8 cellular contexts compared by ENCODE assay signal in the genomic region with DNA sequence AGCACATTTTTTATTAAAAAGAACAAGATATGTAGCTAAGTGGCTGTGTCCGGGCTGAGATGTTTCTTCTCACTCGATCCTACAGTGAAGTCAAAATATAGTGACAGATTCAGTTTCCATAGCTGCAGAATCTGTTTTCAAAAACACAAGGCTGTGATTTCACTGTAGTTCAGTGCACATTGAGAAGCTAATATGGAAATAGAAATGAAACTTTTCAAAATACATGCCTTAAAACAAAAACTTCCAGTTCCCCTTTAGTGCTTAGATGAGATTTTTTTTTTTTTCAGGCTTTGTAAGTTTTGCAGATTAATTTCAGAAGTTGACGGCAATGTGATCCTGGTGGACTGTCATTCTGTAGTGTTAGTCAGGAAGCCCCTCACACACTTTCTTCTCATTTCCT. TPM values are rescaled to one million over a fixed set of nuclear protein-coding genes. Genes with fewer than 3 reads are reported as not detected.
DNase-seq lines count a peak whose midpoint lies in the region; ATAC-seq and TF ChIP-seq lines count a peak whose summit lies in the region.

No MANE protein-coding gene starts in this region.

- H4K91ac ChIP-seq in neuronal stem cell (ENCODE audit: low read depth, low read length, poor library complexity) = no peak overlapping the region

- H3F3A ChIP-seq in MM.1S (ENCODE audit: insufficient read depth, low read length) = peaks cover 16% of the 10 kb centered on the region

- no peak overlapping the region for H2BK12ac ChIP-seq in neuronal stem cell (ENCODE audit: low read length)

- peaks cover 39% of the 10 kb centered on the region for H3K4me1 ChIP-seq in MM.1S (ENCODE audit: low read length)
- peaks cover 49% of the 10 kb centered on the region for H3K4me1 ChIP-seq in stomach smooth muscle (ENCODE audit: control insufficient read depth, insufficient read depth, low read length)
- H3K4me1 ChIP-seq in neuronal stem cell (ENCODE audit: control insufficient read depth in 2 of 2, insufficient read depth in 1 of 2, low read depth in 1 of 2, low read length in 2 of 2) = peaks cover 14 to 41% of the 10 kb centered on the region in 2 donors

- WGBS in neuronal stem cell (ENCODE audit: extremely low coverage in 2 of 2, insufficient read length in 2 of 2, insufficient replicate concordance in 1 of 2), 2 donors = no CpG with 5 or more reads among the region's 3 CpGs

- H3K9me2 ChIP-seq in MM.1S (replicated peaks; ENCODE audit: insufficient read depth, low read length) = no peaks in the 10 kb centered on the region

- peak; percentile 84 for ATAC-seq in GM21576 (IDR thresholded peaks at IDR 0.05; ENCODE audit: unreplicated experiment)

- DNase-seq in ELR (ENCODE audit: low read depth) (peak; percentile 39), MM.1S (peak; percentile 71), fibroblast of villous mesenchyme (ENCODE audit: low read depth) (peak; percentile 68), neuronal stem cell (ENCODE audit: low spot score) (no peak), foreskin melanocyte (no peak), NCI-H187 (lab: John Stamatoyannopoulos, UW) (no peak)

- no peak overlapping the region for H3K14ac ChIP-seq in neuronal stem cell (ENCODE audit: low read length)

- peaks cover 3% of the 10 kb centered on the region for H3K79me1 ChIP-seq in neuronal stem cell (ENCODE audit: low read depth, low read length)

- H2BK15ac ChIP-seq in neuronal stem cell (ENCODE audit: low read length) = no peak overlapping the region

- H3K9me3 ChIP-seq in MM.1S (replicated peaks; ENCODE audit: insufficient read depth, low read length) (no peaks in the 10 kb centered on the region), stomach smooth muscle (ENCODE audit: control insufficient read depth in 2 of 2, low read length in 2 of 2) (no peaks in the 10 kb centered on the region), neuronal stem cell (replicated peaks in 1 of 2; ENCODE audit: control insufficient read depth in 2 of 2, insufficient read depth in 1 of 2, low read depth in 1 of 2, low read length in 2 of 2) (no peaks in the 10 kb centered on the region)

- H2BK120ac ChIP-seq in neuronal stem cell (ENCODE audit: low read depth, low read length) = no peak overlapping the region

- no peak overlapping the region for H3K23ac ChIP-seq in neuronal stem cell (ENCODE audit: low read depth, low read length, poor library complexity)

- no peak overlapping the region for H4K8ac ChIP-seq in neuronal stem cell (ENCODE audit: low read depth, low read length)

- peaks cover 77% of the 10 kb centered on the region for H3K79me2 ChIP-seq in MM.1S (ENCODE audit: low read length)

- H3K36me3 ChIP-seq in MM.1S (replicated peaks; ENCODE audit: insufficient read depth, low read length) (no peaks in the 10 kb centered on the region), stomach smooth muscle (ENCODE audit: control insufficient read depth in 2 of 2, insufficient read depth in 2 of 2, low read length in 2 of 2) (no peaks in the 10 kb centered on the region), neuronal stem cell (replicated peaks in 1 of 2; ENCODE audit: control insufficient read depth in 2 of 2, insufficient read depth in 2 of 2, low read length in 2 of 2) (no peaks in the 10 kb centered on the region)

- no peak for TF ChIP-seq CTCF in MM.1S (IDR thresholded peaks at IDR 0.05; ENCODE audit: low read length)
- no peak for TF ChIP-seq CTCF in fibroblast of villous mesenchyme (IDR thresholded peaks at IDR 0.05; ENCODE audit: insufficient read depth, low read depth, low read length)

- H3K27ac ChIP-seq in MM.1S (ENCODE audit: low read length) = peak overlapping the region; percentile 84
- H3K27ac ChIP-seq in stomach smooth muscle (ENCODE audit: low read length) = peak overlapping the region; percentile 81
- no peak overlapping the region for H3K27ac ChIP-seq in neuronal stem cell (replicated peaks; ENCODE audit: low read length)

- H3K4me3 ChIP-seq in MM.1S (ENCODE audit: low read length) (0 out of 2 replicates have a peak overlapping the region, but pooled peaks have one; percentile 4), fibroblast of villous mesenchyme (ENCODE audit: low read depth, low read length) (no peak overlapping the region), stomach smooth muscle (ENCODE audit: low read length in 2 of 2) (peak overlapping the region; percentile 41 to 45), neuronal stem cell (ENCODE audit: low read length in 2 of 2) (no peak overlapping the region)

- no peak overlapping the region for H2AK5ac ChIP-seq in neuronal stem cell (ENCODE audit: low read depth, low read length)

- no peaks in the 10 kb centered on the region for H3K27me3 ChIP-seq in MM.1S (replicated peaks; ENCODE audit: insufficient read depth, low read length)
- H3K27me3 ChIP-seq in stomach smooth muscle (ENCODE audit: control insufficient read depth in 1 of 2, insufficient read depth in 2 of 2, low read length in 2 of 2) = no peaks in the 10 kb centered on the region
- no peaks in the 10 kb centered on the region for H3K27me3 ChIP-seq in neuronal stem cell (ENCODE audit: control insufficient read depth in 3 of 3, insufficient read depth in 3 of 3, low read depth in 1 of 3, low read length in 3 of 3)

- H3K18ac ChIP-seq in neuronal stem cell (ENCODE audit: low read length) = no peak overlapping the region

- no peak overlapping the region for H3K4ac ChIP-seq in neuronal stem cell (ENCODE audit: low read length)

- H2BK5ac ChIP-seq in neuronal stem cell (ENCODE audit: low read length) = no peak overlapping the region

- H3K4me2 ChIP-seq in MM.1S (ENCODE audit: low read depth, low read length) (peak overlapping the region; percentile 48), neuronal stem cell (ENCODE audit: insufficient read depth, low read length, poor library complexity, severe bottlenecking) (no peak overlapping the region)

- H2AFZ ChIP-seq in MM.1S (ENCODE audit: low read length) = no peak overlapping the region
- H2AFZ ChIP-seq in neuronal stem cell (ENCODE audit: low read length) = no peak overlapping the region

- H3K9ac ChIP-seq in MM.1S (ENCODE audit: low read length) = peak overlapping the region; percentile 65
- H3K9ac ChIP-seq in stomach smooth muscle (ENCODE audit: low read length in 2 of 2) = peak overlapping the region; percentile 49 to 69
- no peak overlapping the region for H3K9ac ChIP-seq in neuronal stem cell (ENCODE audit: low read depth, low read length, poor library complexity)

- no peaks in the 10 kb centered on the region for H4K20me1 ChIP-seq in MM.1S (ENCODE audit: insufficient read depth, low read length)

RNA-seq across cellular contexts. Expression of a gene that starts 23.8 kb away (rescaled TPM):
- total RNA-seq in fibroblast of villous mesenchyme = 44.5 and 52.2 TPM in 2 replicates
- 31.7 TPM for polyA plus RNA-seq in neuronal stem cell (2013, experiment 1 of 2)
- polyA plus RNA-seq in neuronal stem cell (2013, experiment 2 of 2) = 32.5 TPM

Comparison
In these comparisons a context has a peak if more than half of its experiments do, and no peak if none do; other contexts are left out.
1. DNase-seq: peak in ELR (single experiment), MM.1S (single experiment) and fibroblast of villous mesenchyme (single experiment); none in neuronal stem cell (single experiment), foreskin melanocyte (single experiment) and NCI-H187 (0 of 2).
2. H3K4me3 ChIP-seq: peak in MM.1S (single experiment) and stomach smooth muscle (2 of 2); none in fibroblast of villous mesenchyme (single experiment) and neuronal stem cell (0 of 2).